In the genomic region with DNA sequence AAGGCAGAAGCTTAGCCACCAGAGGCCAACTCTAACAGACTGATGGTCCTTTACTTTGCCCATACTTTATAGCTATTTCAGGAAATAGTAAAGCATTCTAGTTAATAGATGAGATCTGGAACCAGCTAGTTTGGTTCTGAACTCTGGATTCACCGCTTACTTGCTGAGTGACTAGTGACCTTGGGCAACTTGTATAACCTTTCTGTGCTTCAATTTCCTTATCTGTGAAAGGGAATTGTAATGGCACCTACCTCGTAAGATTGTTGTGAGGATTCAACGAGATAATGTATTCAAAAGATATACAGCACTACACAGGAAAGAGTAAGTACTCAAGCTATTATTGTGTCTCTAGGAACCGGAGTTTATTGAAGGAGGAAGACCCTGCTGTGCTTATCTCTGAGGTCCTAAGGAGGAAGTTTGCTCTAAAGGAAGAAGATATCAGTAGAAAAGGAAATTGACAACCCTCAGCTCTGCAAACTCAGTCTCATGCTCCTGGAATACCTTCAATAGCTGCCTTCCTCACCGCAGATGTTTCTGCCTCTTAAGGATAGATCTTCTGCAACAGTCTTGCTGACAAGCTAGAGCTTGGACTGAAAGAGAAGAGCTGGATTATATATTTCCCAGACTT, we compare ENCODE assay signal across 16 cellular contexts. TPM values are rescaled to one million over a fixed set of nuclear protein-coding genes. Genes with fewer than 3 reads are reported as not detected.
DNase-seq lines count a peak whose midpoint lies in the region; ATAC-seq and TF ChIP-seq lines count a peak whose summit lies in the region.
"Had no signal": no experiment of that assay in that cellular context is flagged by ENCODE, and none has a peak within 500 bp of the region (broad histone marks: within the 10 kb centered on the region; RNA-seq: fewer than 3 reads in every experiment).

No MANE protein-coding gene starts in this region.

- H3K9ac ChIP-seq in Loucy (ENCODE audit: low read depth, low read length, poor library complexity, severe bottlenecking) = no peak overlapping the region
- H3K9ac ChIP-seq: neural progenitor cell had no signal

- ATAC-seq in activated naive CD4-positive, alpha-beta T cell treated with anti-CD3 and anti-CD28 coated beads, Interleukin-2, amount 50 U/mL, for 72 hours = no peak
- no peak for ATAC-seq in HG02840 (IDR thresholded peaks at IDR 0.05; ENCODE audit: low FRiP score, unreplicated experiment)
- ATAC-seq: effector memory CD8-positive, alpha-beta T cell had no signal

- intact Hi-C loops in adrenal gland (cut with DNase I) = no loop called here

- no peaks in the 10 kb centered on the region for H3K9me2 ChIP-seq in Loucy (replicated peaks; ENCODE audit: low read depth, low read length)

- DNase-seq in activated naive CD4-positive, alpha-beta T cell treated with anti-CD3 and anti-CD28 coated beads, Interleukin-2, amount 50 U/mL, for 72 hours (ENCODE audit: low spot score in 2 of 2) = no peak
- no peak for DNase-seq in activated naive CD4-positive, alpha-beta T cell (lab: John Stamatoyannopoulos, UW)
- no peak for DNase-seq in adrenal gland
- DNase-seq in DMS79 treated with DMSO at 0.1 percent for 48 hours (lab: John Stamatoyannopoulos, UW) = no peak
- no peak for DNase-seq in NCI-H1105 (lab: John Stamatoyannopoulos, UW)
- DNase-seq: CD8-positive, alpha-beta memory T cell; effector memory CD8-positive, alpha-beta T cell; midbrain; NCI-H1417; NCI-H510A treated with DMSO at 0.1 percent for 48 hours had no signal

- H3K4me2 ChIP-seq in Loucy (ENCODE audit: low read depth, low read length, poor library complexity, severe bottlenecking) = peak overlapping the region; percentile 28
- H3K4me2 ChIP-seq: neural progenitor cell had no signal

- no peaks in the 10 kb centered on the region for H3K79me2 ChIP-seq in Loucy (ENCODE audit: insufficient read depth, low read length)

- WGBS in adrenal gland, 4 donors = 34 to 39% (median 36%) methylated on average over 5 of the region's 5 CpGs

- no peaks in the 10 kb centered on the region for H3K27me3 ChIP-seq in Loucy (ENCODE audit: insufficient read depth, low read length, poor library complexity, severe bottlenecking)
- no peaks in the 10 kb centered on the region for H3K27me3 ChIP-seq in adrenal gland
- no peaks in the 10 kb centered on the region for H3K27me3 ChIP-seq in neutrophil
- H3K27me3 ChIP-seq: neural progenitor cell had no signal

- H3K36me3 Mint-ChIP-seq in activated naive CD4-positive, alpha-beta T cell treated with anti-CD3 and anti-CD28 coated beads, Interleukin-2, amount 50 U/mL, for 72 hours = peaks cover 11 to 17% of the 10 kb centered on the region in 2 donors

- H2AFZ ChIP-seq in Loucy (ENCODE audit: low read length) = no peak overlapping the region
- H2AFZ ChIP-seq: neural progenitor cell had no signal

- H3K36me3 ChIP-seq in Loucy (ENCODE audit: insufficient read depth, low read length) (peaks cover 78% of the 10 kb centered on the region), adrenal gland (replicated peaks in 1 of 2) (peaks cover 0 to 71% of the 10 kb centered on the region in 2 donors), neutrophil (peaks cover 94% of the 10 kb centered on the region)

- H3K27ac ChIP-seq in adrenal gland (peak overlapping the region in 3 of 5 donors; percentile 47 to 85 (median 85)), neutrophil (peak overlapping the region; percentile 54)
- H3K27ac ChIP-seq: neural progenitor cell, prostate gland, thoracic aorta had no signal

- TF ChIP-seq CTCF in Loucy (conservative IDR thresholded peaks at IDR 0.05; ENCODE audit: low read length) (no peak), adrenal gland (IDR thresholded peaks at IDR 0.05) (no peak), neutrophil (IDR thresholded peaks at IDR 0.05) (no peak)

- H3F3A ChIP-seq in Loucy (ENCODE audit: low read depth) = peaks cover 2% of the 10 kb centered on the region; the same call in 1 of the 2 replicates

- H3K4me3 ChIP-seq in Loucy (ENCODE audit: low read length, poor library complexity, severe bottlenecking) (no peak overlapping the region), adrenal gland (no peak overlapping the region), neutrophil (ENCODE audit: low read depth in 1 of 2, low read length in 1 of 2) (no peak overlapping the region)
- H3K4me3 ChIP-seq: neural progenitor cell, prostate gland, thoracic aorta had no signal

- H4K20me1 ChIP-seq in Loucy (ENCODE audit: insufficient read depth, low read length, poor library complexity, severe bottlenecking) = no peaks in the 10 kb centered on the region

- TF ChIP-seq POLR2A in adrenal gland (IDR thresholded peaks at IDR 0.05) = no peak

- H3K9me3 ChIP-seq in Loucy (ENCODE audit: insufficient read depth, low read depth, low read length) (no peaks in the 10 kb centered on the region), adrenal gland (replicated peaks in 1 of 3) (no peaks in the 10 kb centered on the region), neutrophil (no peaks in the 10 kb centered on the region)
- H3K9me3 ChIP-seq: prostate gland, thoracic aorta had no signal

- peaks cover 16% of the 10 kb centered on the region for H3K4me1 ChIP-seq in Loucy (ENCODE audit: insufficient read depth, low read length, poor library complexity, severe bottlenecking)
- peaks cover 62 to 87% of the 10 kb centered on the region in 2 donors for H3K4me1 ChIP-seq in adrenal gland (replicated peaks in 1 of 2)
- H3K4me1 ChIP-seq in neutrophil (ENCODE audit: control insufficient read depth in 1 of 2, insufficient read depth in 1 of 2, low read depth in 1 of 2, low read length in 1 of 2) = peaks cover 9 to 11% of the 10 kb centered on the region in 2 experiments
- H3K4me1 ChIP-seq: neural progenitor cell had no signal

- H3K27ac Mint-ChIP-seq in activated naive CD4-positive, alpha-beta T cell treated with anti-CD3 and anti-CD28 coated beads, Interleukin-2, amount 50 U/mL, for 72 hours = peak overlapping the region; percentile 15 to 75
- H3K27ac Mint-ChIP-seq: CD8-positive, alpha-beta memory T cell; effector memory CD8-positive, alpha-beta T cell; neural progenitor cell had no signal

- no peaks in the 10 kb centered on the region for H3K9me3 Mint-ChIP-seq in activated naive CD4-positive, alpha-beta T cell treated with anti-CD3 and anti-CD28 coated beads, Interleukin-2, amount 50 U/mL, for 72 hours
- H3K9me3 Mint-ChIP-seq: CD8-positive, alpha-beta memory T cell; effector memory CD8-positive, alpha-beta T cell; neural progenitor cell had no signal

RNA-seq across cellular contexts. Expression of a gene that starts 11.9 kb away (rescaled TPM):
- total RNA-seq in activated naive CD4-positive, alpha-beta T cell treated with anti-CD3 and anti-CD28 coated beads, Interleukin-2, amount 50 U/mL, for 72 hours = 10 to 100 TPM; 42.6 to 43.9 TPM
- 100 to 1,000 TPM; 116 to 285 (median 184) TPM for total RNA-seq in adrenal gland
- 100 to 1,000 TPM; 157 to 298 (median 284) TPM for polyA plus RNA-seq in adrenal gland

RNA-seq across cellular contexts. Expression of a gene that starts 27.6 kb away (rescaled TPM):
- 10 to 100 TPM in 1 of 2 donors, 1 to 10 TPM in 1; 8.6 to 10.6 TPM for total RNA-seq in activated naive CD4-positive, alpha-beta T cell treated with anti-CD3 and anti-CD28 coated beads, Interleukin-2, amount 50 U/mL, for 72 hours
- total RNA-seq in adrenal gland = 1 to 10 TPM in 2 of 8 donors, under 1 TPM in 6; 0.24 to 1.5 (median 0.75) TPM
- polyA plus RNA-seq in adrenal gland = 1 to 10 TPM in 1 of 3 donors, under 1 TPM in 2; 0.56 to 1.2 (median 0.74) TPM
- total RNA-seq: thoracic aorta had no signal
- polyA plus RNA-seq: CD8-positive, alpha-beta memory T cell had no signal

RNA-seq across cellular contexts. Expression of a gene that starts 31.7 kb away (rescaled TPM):
- total RNA-seq in activated naive CD4-positive, alpha-beta T cell treated with anti-CD3 and anti-CD28 coated beads, Interleukin-2, amount 50 U/mL, for 72 hours = 10 to 100 TPM; 13.5 to 34.9 TPM
- total RNA-seq in adrenal gland = 100 to 1,000 TPM in 1 of 8 donors, 10 to 100 TPM in 7; 25.1 to 105 (median 75.5) TPM
- 10 to 100 TPM; 35.6 to 75.9 (median 37.7) TPM for polyA plus RNA-seq in adrenal gland

RNA-seq across cellular contexts. Expression of a gene that starts 43.8 kb away (rescaled TPM):
- total RNA-seq in activated naive CD4-positive, alpha-beta T cell treated with anti-CD3 and anti-CD28 coated beads, Interleukin-2, amount 50 U/mL, for 72 hours = 1 to 10 TPM; 4.7 to 9.8 TPM
- 10 to 100 TPM; 31.1 to 71.8 (median 40.9) TPM for total RNA-seq in adrenal gland
- polyA plus RNA-seq in adrenal gland = 10 to 100 TPM; 19.9 to 26.1 (median 20.6) TPM
